8 cellular contexts compared by ENCODE assay signal in genomic region chr14:24411468-24412454, GRCh38. TPM values are rescaled to one million over a fixed set of nuclear protein-coding genes. Genes with fewer than 3 reads are reported as not detected.
A peak's percentile ranks its signal among the peaks of the same experiment; 100 is the strongest.
DNase-seq lines count a peak whose midpoint lies in the region; ATAC-seq and TF ChIP-seq lines count a peak whose summit lies in the region.

No MANE protein-coding gene starts in this region.

- TF ChIP-seq POLR2A in IMR-90 (IDR thresholded peaks at IDR 0.05; ENCODE audit: low read depth, low read length) (no peak), GM18505 (IDR thresholded peaks at IDR 0.05; ENCODE audit: borderline replicate concordance, extremely low read depth, insufficient read depth, insufficient read length) (no peak)

- H3K4me2 ChIP-seq in IMR-90 (ENCODE audit: low read depth, low read length) = no peak overlapping the region
- no peak overlapping the region for H3K4me2 ChIP-seq in fibroblast of lung (ENCODE audit: extremely low read depth, insufficient read depth, low read length)
- H3K4me2 ChIP-seq in trophoblast cell (ENCODE audit: low read length) = no peak overlapping the region

- no TSS peak for BruUV-seq in IMR-90 (replicated peaks; lab: Mats Ljungman, UMichigan)

- peaks cover 13% of the 10 kb centered on the region for H3K4me1 ChIP-seq in BE2C
- no peaks in the 10 kb centered on the region for H3K4me1 ChIP-seq in IMR-90 (ENCODE audit: control insufficient read depth, insufficient read depth, low read length)
- no peaks in the 10 kb centered on the region for H3K4me1 ChIP-seq in fibroblast of lung (ENCODE audit: control insufficient read depth, extremely low read depth, insufficient read depth, low read length)
- no peaks in the 10 kb centered on the region for H3K4me1 ChIP-seq in trophoblast cell (ENCODE audit: control insufficient read depth in 1 of 2, insufficient read depth in 2 of 2, low read length in 2 of 2)

- H3K4me1 Mint-ChIP-seq in T-cell = no peaks in the 10 kb centered on the region

- no peak overlapping the region for H2BK5ac ChIP-seq in IMR-90 (ENCODE audit: low read depth, low read length, poor library complexity, severe bottlenecking)
- no peak overlapping the region for H2BK5ac ChIP-seq in trophoblast cell (ENCODE audit: low read depth, low read length, poor library complexity)

- H3K56ac ChIP-seq in IMR-90 (ENCODE audit: extremely low read depth, insufficient read depth, low read length) = no peak overlapping the region

- in situ Hi-C loops in IMR-90 (cut with MboI; ENCODE audit: low sequenced_read_pairs) = no loop called here

- H3K4ac ChIP-seq in IMR-90 (ENCODE audit: low read depth, low read length) = no peak overlapping the region
- no peak overlapping the region for H3K4ac ChIP-seq in trophoblast cell (ENCODE audit: low read depth, low read length)

- H4K12ac ChIP-seq in trophoblast cell (ENCODE audit: low read depth, low read length) = no peak overlapping the region

- H3K27ac ChIP-seq in IMR-90 (ENCODE audit: insufficient read depth, low read length) (no peak overlapping the region), fibroblast of lung (ENCODE audit: insufficient read depth, low read length) (no peak overlapping the region), trophoblast cell (ENCODE audit: low read depth, low read length) (no peak overlapping the region)

- peak overlapping the region; percentile 49 for H2AK9ac ChIP-seq in IMR-90 (replicated peaks; ENCODE audit: low read depth, low read length, poor library complexity)

- H2BK120ac ChIP-seq in IMR-90 (ENCODE audit: low read depth, low read length) (no peak overlapping the region), trophoblast cell (ENCODE audit: insufficient read depth, low read length, poor library complexity) (no peak overlapping the region)

- H4K20me1 ChIP-seq in IMR-90 (ENCODE audit: insufficient read depth, low read length) (0 out of 2 replicates have a peak, but pooled peaks cover 3% of the 10 kb centered on the region), fibroblast of lung (ENCODE audit: control insufficient read depth, extremely low read depth, insufficient read depth, low read length) (no peaks in the 10 kb centered on the region)

- H3K9me3 ChIP-seq in BE2C (no peaks in the 10 kb centered on the region), IMR-90 (ENCODE audit: control insufficient read depth, insufficient read depth, low read length) (no peaks in the 10 kb centered on the region), fibroblast of lung (ENCODE audit: control insufficient read depth, insufficient read depth, low read depth, low read length) (no peaks in the 10 kb centered on the region), trophoblast cell (ENCODE audit: insufficient read depth, low read depth, low read length) (no peaks in the 10 kb centered on the region)

- 60% methylated on average over 2 of the region's 15 CpGs; no CpG with 5 or more reads in 1 of the 2 experiments for WGBS in IMR-90 (ENCODE audit: extremely low coverage in 2 of 2, insufficient read length in 1 of 2), 2 experiments
- WGBS in trophoblast cell (ENCODE audit: extremely low coverage, insufficient coverage, insufficient read length) = no CpG with 5 or more reads among the region's 15 CpGs

- H4K5ac ChIP-seq in IMR-90 (ENCODE audit: low read depth, low read length) = no peak overlapping the region

- H3K36me3 ChIP-seq in BE2C (no peaks in the 10 kb centered on the region), IMR-90 (ENCODE audit: control insufficient read depth, insufficient read depth, low read length) (peaks cover 40% of the 10 kb centered on the region; the same call in 1 of the 2 replicates), fibroblast of lung (ENCODE audit: control insufficient read depth, insufficient read depth, low read length) (no peaks in the 10 kb centered on the region), trophoblast cell (ENCODE audit: control insufficient read depth in 1 of 2, insufficient read depth in 2 of 2, low read length in 2 of 2) (peaks cover 74 to 85% of the 10 kb centered on the region in 2 experiments)

- peak; percentile 82 for TF ChIP-seq CTCF in BE2C (IDR thresholded peaks at IDR 0.05; ENCODE audit: low read depth, low read length)
- TF ChIP-seq CTCF in GM10248 (IDR thresholded peaks at IDR 0.05; ENCODE audit: control extremely low read depth, extremely low read depth, low read depth, missing control alignments) = peak; percentile 55
- TF ChIP-seq CTCF in IMR-90 (conservative IDR thresholded peaks at IDR 0.05; ENCODE audit: low read depth, low read length) = peak; percentile 68
- TF ChIP-seq CTCF in fibroblast of lung (conservative IDR thresholded peaks at IDR 0.05 in 1 of 2, IDR thresholded peaks at IDR 0.05 in 1 of 2; ENCODE audit: low read depth in 1 of 2, low read length in 2 of 2) = peak; percentile 82

- H3K4me3 ChIP-seq in BE2C (ENCODE audit: low read depth, low read length) (no peak overlapping the region), IMR-90 (ENCODE audit: insufficient read depth, low read depth, low read length) (no peak overlapping the region), fibroblast of lung (replicated peaks in 1 of 4; ENCODE audit: control extremely low read depth in 1 of 4, insufficient read depth in 1 of 4, low read depth in 3 of 4, low read length in 4 of 4) (no peak overlapping the region), trophoblast cell (ENCODE audit: low read depth, low read length) (no peak overlapping the region)

- H2AFZ ChIP-seq in IMR-90 (replicated peaks; ENCODE audit: low read length, poor library complexity) = peak overlapping the region; percentile 61
- H2AFZ ChIP-seq in fibroblast of lung (ENCODE audit: low read length) = no peak overlapping the region
- H2AFZ ChIP-seq in trophoblast cell (ENCODE audit: insufficient read depth, low read length, poor library complexity) = no peak overlapping the region

- peak; percentile 69 for TF ChIP-seq RAD21 in IMR-90 (IDR thresholded peaks at IDR 0.05; ENCODE audit: low read length)

- H3K9me1 ChIP-seq in IMR-90 (ENCODE audit: insufficient read depth, low read length) = peaks cover 3% of the 10 kb centered on the region; the same call in 1 of the 2 replicates

- H2BK20ac ChIP-seq in IMR-90 (ENCODE audit: low read depth, low read length) = no peak overlapping the region

- H4K91ac ChIP-seq in IMR-90 (ENCODE audit: insufficient read depth, low read depth, low read length) = no peak overlapping the region
- H4K91ac ChIP-seq in trophoblast cell (ENCODE audit: low read depth, low read length) = no peak overlapping the region

- intact Hi-C loops in IMR-90 (cut with micrococcal nuclease) = loop anchor here (1.0 kb wide), 2 partner anchors 46 to 78 kb away; no protein-coding TSS in a partner anchor

- H3K9ac ChIP-seq in IMR-90 (ENCODE audit: low read depth, low read length) = no peak overlapping the region
- H3K9ac ChIP-seq in fibroblast of lung (ENCODE audit: insufficient read depth, low read length) = no peak overlapping the region
- no peak overlapping the region for H3K9ac ChIP-seq in trophoblast cell (ENCODE audit: low read length)

- H3K18ac ChIP-seq in IMR-90 (ENCODE audit: low read depth, low read length) (no peak overlapping the region), trophoblast cell (ENCODE audit: low read length) (no peak overlapping the region)

- ATAC-seq in IMR-90 (ENCODE audit: low read depth) (peak; percentile 93), T-cell (replicated peaks in 1 of 4) (peak; percentile 47 to 67 (median 62)), GM18505 (IDR thresholded peaks at IDR 0.05; ENCODE audit: unreplicated experiment) (no peak), GM19467 (IDR thresholded peaks at IDR 0.05; ENCODE audit: unreplicated experiment) (no peak)

- no peaks in the 10 kb centered on the region for H3K9me3 Mint-ChIP-seq in T-cell

- no peak overlapping the region for H2BK12ac ChIP-seq in trophoblast cell (ENCODE audit: low read length)

- H2AK5ac ChIP-seq in IMR-90 (ENCODE audit: low read depth, low read length) (no peak overlapping the region), trophoblast cell (ENCODE audit: low read length) (no peak overlapping the region)

- DNase-seq in BE2C (peak; percentile 57), GM10248 (ENCODE audit: extremely low spot score) (peak; percentile 70), IMR-90 (peak; percentile 59), T-cell (peak in 10 of 34 experiments; percentile 16 to 33 (median 28)), fibroblast of lung (ENCODE audit: low read depth in 2 of 2) (peak; percentile 41 to 72), trophoblast cell (peak; percentile 47 to 74)

- POLR2A ChIA-PET in GM10248 (lab: Yijun Ruan, JAX) (no interaction called here), IMR-90 (lab: Charles Lee; ENCODE audit: unreplicated experiment) (no interaction called here), T-cell (lab: Charles Lee) (no interaction called here)

- no peak overlapping the region for H2BK15ac ChIP-seq in IMR-90 (ENCODE audit: low read depth, low read length)

- no peak overlapping the region for H3K27ac Mint-ChIP-seq in T-cell

- no peak overlapping the region for H4K8ac ChIP-seq in IMR-90 (ENCODE audit: low read depth in 2 of 2, low read length in 2 of 2)
- H4K8ac ChIP-seq in trophoblast cell (ENCODE audit: low read depth, low read length) = no peak overlapping the region

- no peaks in the 10 kb centered on the region; a peak in 1 of 4 replicates for H3K79me1 ChIP-seq in IMR-90 (ENCODE audit: low read depth in 1 of 2, low read length in 2 of 2)
- no peaks in the 10 kb centered on the region for H3K79me1 ChIP-seq in trophoblast cell (ENCODE audit: low read length)

- no peak overlapping the region for H3K14ac ChIP-seq in IMR-90 (replicated peaks; ENCODE audit: low read depth, low read length)
- no peak overlapping the region for H3K14ac ChIP-seq in trophoblast cell (ENCODE audit: low read length)

- H3K79me2 ChIP-seq in fibroblast of lung (ENCODE audit: control insufficient read depth, insufficient read depth, low read length) = no peaks in the 10 kb centered on the region
- no peaks in the 10 kb centered on the region for H3K79me2 ChIP-seq in trophoblast cell (ENCODE audit: control insufficient read depth, insufficient read depth, low read length, poor library complexity)

- no peak overlapping the region for H3K4me3 Mint-ChIP-seq in T-cell

- peaks cover 0 to 2% of the 10 kb centered on the region in 2 donors for H3K27me3 Mint-ChIP-seq in T-cell

- CTCF ChIA-PET in GM10248 (lab: Yijun Ruan, JAX) (interaction anchor here (1.0 to 4.8 kb wide), 10 partner anchors 8 to 79 kb away, joined by 3 to 33 read pairs (median 4); partner anchors contain the start of genes ADCY4, CBLN3, KHNYN and NYNRIN), IMR-90 (lab: Yijun Ruan, JAX) (interaction anchor here (0.7 to 2.0 kb wide), 3 partner anchors 10 to 78 kb away, joined by 3 to 6 read pairs (median 5); no protein-coding TSS in a partner anchor), T-cell (lab: Charles Lee) (interaction anchor here (0.7 to 1.5 kb wide), 3 partner anchors 12 to 78 kb away, joined by 3 to 4 read pairs (median 3); no protein-coding TSS in a partner anchor)

- no peaks in the 10 kb centered on the region for H3K27me3 ChIP-seq in BE2C
- H3K27me3 ChIP-seq in IMR-90 (ENCODE audit: control insufficient read depth, insufficient read depth, low read length) = no peaks in the 10 kb centered on the region
- H3K27me3 ChIP-seq in fibroblast of lung (ENCODE audit: control insufficient read depth, insufficient read depth, low read length) = no peaks in the 10 kb centered on the region
- no peaks in the 10 kb centered on the region for H3K27me3 ChIP-seq in trophoblast cell (ENCODE audit: insufficient read depth, low read length)

- H3K36me3 Mint-ChIP-seq in T-cell = no peaks in the 10 kb centered on the region

- no peak overlapping the region for H3K23ac ChIP-seq in IMR-90 (ENCODE audit: low read depth, low read length)
- no peak overlapping the region for H3K23ac ChIP-seq in trophoblast cell (ENCODE audit: low read length)

- dilution Hi-C loops in IMR-90 (cut with HindIII; ENCODE audit: low sequenced_read_pairs, unreplicated experiment) = no loop called here

RNA-seq across cellular contexts. Expression of gene NYNRIN, which starts 13.0 kb away (rescaled TPM):
- polyA plus RNA-seq in BE2C (2012; ENCODE audit: insufficient read depth, insufficient read length, low read depth) = 11.9 TPM
- total RNA-seq in IMR-90 (2012; rRNA removed) (1.7 and 2.2 TPM in 2 replicates), T-cell (under 1 TPM; 0.28 to 0.95 (median 0.61) TPM), fibroblast of lung (8.2 and 16.2 TPM in 2 replicates)
- polyA plus RNA-seq in IMR-90 (2012; rRNA removed) (5.3 and 5.4 TPM in 2 replicates), fibroblast of lung (7.2 and 7.7 TPM in 2 replicates)
- polyA plus RNA-seq in IMR-90 (2012; cell fraction: cytosol; rRNA removed) = 2.7 and 4.6 TPM in 2 replicates
- 10.7 and 11.1 TPM in 2 replicates for polyA plus RNA-seq in IMR-90 (2012; cell fraction: nucleus; rRNA removed; ENCODE audit: low replicate concordance)
- polyA plus RNA-seq in fibroblast of lung (2012) = 7.5 and 10.6 TPM in 2 replicates
- polyA minus RNA-seq in fibroblast of lung (ENCODE audit: low replicate concordance) = 33.7 and 51.2 TPM in 2 replicates
- 28.6 and 29.2 TPM in 2 replicates for polyA plus RNA-seq in trophoblast cell (2013)

RNA-seq across cellular contexts. Expression of gene CBLN3, which starts 17.7 kb away (rescaled TPM):
- 0.62 TPM for polyA plus RNA-seq in BE2C (2012; ENCODE audit: insufficient read depth, insufficient read length, low read depth)
- total RNA-seq in IMR-90 (2012; rRNA removed) = 0.56 and 0.72 TPM in 2 replicates
- polyA plus RNA-seq in IMR-90 (2012; rRNA removed) = 3.9 and 4.5 TPM in 2 replicates
- 2.7 and 2.9 TPM in 2 replicates for polyA plus RNA-seq in IMR-90 (2012; cell fraction: cytosol; rRNA removed)
- polyA plus RNA-seq in IMR-90 (2012; cell fraction: nucleus; rRNA removed; ENCODE audit: low replicate concordance) = 27.9 and 42.0 TPM in 2 replicates
- total RNA-seq in T-cell = 10 to 100 TPM in 1 of 5 donors, 1 to 10 TPM in 4; 3.9 to 13.5 (median 5.0) TPM
- total RNA-seq in fibroblast of lung = 2.6 and 5.3 TPM in 2 replicates
- 2.6 and 2.7 TPM in 2 replicates for polyA plus RNA-seq in fibroblast of lung
- 3.2 and 4.9 TPM in 2 replicates for polyA plus RNA-seq in fibroblast of lung (2012)
- 1.6 and 11.8 TPM in 2 replicates for polyA minus RNA-seq in fibroblast of lung (ENCODE audit: low replicate concordance)
- 0.46 and 0.67 TPM in 2 replicates for polyA plus RNA-seq in trophoblast cell (2013)

RNA-seq across cellular contexts. Expression of gene KHNYN, which starts 18.0 kb away (rescaled TPM):
- 26.1 TPM for polyA plus RNA-seq in BE2C (2012; ENCODE audit: insufficient read depth, insufficient read length, low read depth)
- 22.8 and 24.4 TPM in 2 replicates for total RNA-seq in IMR-90 (2012; rRNA removed)
- polyA plus RNA-seq in IMR-90 (2012; rRNA removed) = 16.1 and 18.9 TPM in 2 replicates
- polyA plus RNA-seq in IMR-90 (2012; cell fraction: cytosol; rRNA removed) = 9.2 and 9.4 TPM in 2 replicates
- 44.0 and 53.0 TPM in 2 replicates for polyA plus RNA-seq in IMR-90 (2012; cell fraction: nucleus; rRNA removed; ENCODE audit: low replicate concordance)
- 100 to 1,000 TPM; 126 to 166 (median 146) TPM for total RNA-seq in T-cell
- 55.2 and 61.1 TPM in 2 replicates for total RNA-seq in fibroblast of lung
- polyA plus RNA-seq in fibroblast of lung = 12.2 and 14.6 TPM in 2 replicates
- polyA plus RNA-seq in fibroblast of lung (2012) = 23.3 and 23.5 TPM in 2 replicates
- 27.4 and 33.6 TPM in 2 replicates for polyA minus RNA-seq in fibroblast of lung (ENCODE audit: low replicate concordance)
- polyA plus RNA-seq in trophoblast cell (2013) = 24.7 and 26.0 TPM in 2 replicates

RNA-seq across cellular contexts. Expression of gene SDR39U1, which starts 30.8 kb away (rescaled TPM):
- polyA plus RNA-seq in BE2C (2012; ENCODE audit: insufficient read depth, insufficient read length, low read depth) = 157 TPM
- 5.0 and 7.5 TPM in 2 replicates for total RNA-seq in IMR-90 (2012; rRNA removed)
- polyA plus RNA-seq in IMR-90 (2012; rRNA removed) = 46.3 and 50.4 TPM in 2 replicates
- polyA plus RNA-seq in IMR-90 (2012; cell fraction: cytosol; rRNA removed) = 32.8 and 36.4 TPM in 2 replicates
- 229 and 384 TPM in 2 replicates for polyA plus RNA-seq in IMR-90 (2012; cell fraction: nucleus; rRNA removed; ENCODE audit: low replicate concordance)
- total RNA-seq in T-cell = 100 to 1,000 TPM in 3 of 5 donors, 10 to 100 TPM in 2; 79.6 to 154 (median 109) TPM
- 8.7 and 9.9 TPM in 2 replicates for total RNA-seq in fibroblast of lung
- polyA plus RNA-seq in fibroblast of lung = 24.7 and 31.9 TPM in 2 replicates
- polyA plus RNA-seq in fibroblast of lung (2012) = 25.2 and 37.5 TPM in 2 replicates
- 7.0 and 17.0 TPM in 2 replicates for polyA minus RNA-seq in fibroblast of lung (ENCODE audit: low replicate concordance)
- polyA plus RNA-seq in trophoblast cell (2013) = 25.9 and 26.1 TPM in 2 replicates

RNA-seq across cellular contexts. Expression of gene NFATC4, which starts 43.8 kb away (rescaled TPM):
- polyA plus RNA-seq in BE2C (2012; ENCODE audit: insufficient read depth, insufficient read length, low read depth) = 388 TPM
- 13.6 and 15.6 TPM in 2 replicates for total RNA-seq in IMR-90 (2012; rRNA removed)
- polyA plus RNA-seq in IMR-90 (2012; rRNA removed) = 35.8 and 38.4 TPM in 2 replicates
- polyA plus RNA-seq in IMR-90 (2012; cell fraction: cytosol; rRNA removed) = 19.7 and 21.1 TPM in 2 replicates
- polyA plus RNA-seq in IMR-90 (2012; cell fraction: nucleus; rRNA removed; ENCODE audit: low replicate concordance) = 286 and 363 TPM in 2 replicates
- total RNA-seq in T-cell = under 1 TPM in 4 of 5 donors, not detected in 1; 0.16 to 0.82 (median 0.39) TPM
- 33.1 and 59.9 TPM in 2 replicates for total RNA-seq in fibroblast of lung
- 23.8 and 27.1 TPM in 2 replicates for polyA plus RNA-seq in fibroblast of lung
- 65.3 and 70.8 TPM in 2 replicates for polyA plus RNA-seq in fibroblast of lung (2012)
- polyA minus RNA-seq in fibroblast of lung (ENCODE audit: low replicate concordance) = 118 and 136 TPM in 2 replicates
- 33.4 and 33.6 TPM in 2 replicates for polyA plus RNA-seq in trophoblast cell (2013)

Comparison
In these comparisons a context has a peak if more than half of its experiments do, and no peak if none do; other contexts are left out.
1. ATAC-seq: peak in IMR-90 (single experiment) and T-cell (4 of 4); none in GM18505 (single experiment) and GM19467 (single experiment).
2. Peak in every context shown above with its lines, with median percentiles within 50 percentile points of each other: CTCF ChIP-seq.